Comparison of ENCODE assay signal across 12 cellular contexts in genomic region chr13:51921790-51922740, GRCh38.
A peak's percentile ranks its signal among the peaks of the same experiment; 100 is the strongest.
DNase-seq lines count a peak whose midpoint lies in the region; ATAC-seq and TF ChIP-seq lines count a peak whose summit lies in the region.
"Had no signal": no experiment of that assay in that cellular context is flagged by ENCODE, and none has a peak within 500 bp of the region (broad histone marks: within the 10 kb centered on the region; RNA-seq: fewer than 3 reads in every experiment).

No MANE protein-coding gene starts in this region.

- no peak for TF ChIP-seq CTCF in chondrocyte (IDR thresholded peaks at IDR 0.05)

- no peaks in the 10 kb centered on the region for H3K9me3 Mint-ChIP-seq in natural killer cell treated with Interleukin-12 subunit alpha and Interleukin-12 subunit beta and Interleukin-15 and Interleukin-18, amount 100 ng/mL, for 72 hours
- H3K9me3 Mint-ChIP-seq in chondrocyte (ENCODE audit: low read depth) = no peaks in the 10 kb centered on the region
- H3K9me3 Mint-ChIP-seq: activated naive CD4-positive, alpha-beta T cell treated with anti-CD3 and anti-CD28 coated beads, Interleukin-2, amount 10 ng/mL, durations not matched to agents 7 days and 5 days had no signal

- H3K9me3 ChIP-seq in T-helper 17 cell (ENCODE audit: control insufficient read depth, low read length, poor library complexity, severe bottlenecking) = no peaks in the 10 kb centered on the region

- H3K27ac Mint-ChIP-seq in T-helper 17 cell = peak overlapping the region; percentile 24
- H3K27ac Mint-ChIP-seq in natural killer cell treated with Interleukin-12 subunit alpha and Interleukin-12 subunit beta and Interleukin-15 and Interleukin-18, amount 100 ng/mL, for 72 hours = no peak overlapping the region
- no peak overlapping the region for H3K27ac Mint-ChIP-seq in chondrocyte (ENCODE audit: unreplicated experiment)
- H3K27ac Mint-ChIP-seq: activated naive CD4-positive, alpha-beta T cell treated with anti-CD3 and anti-CD28 coated beads, Interleukin-2, amount 10 ng/mL, durations not matched to agents 7 days and 5 days had no signal

- H3K4me1 Mint-ChIP-seq in T-helper 17 cell (peaks cover 38% of the 10 kb centered on the region), chondrocyte (ENCODE audit: low read depth) (no peaks in the 10 kb centered on the region)
- H3K4me1 Mint-ChIP-seq in natural killer cell treated with Interleukin-12 subunit alpha and Interleukin-12 subunit beta and Interleukin-15 and Interleukin-18, amount 100 ng/mL, for 72 hours (ENCODE audit: low read depth in 2 of 2) = no peaks in the 10 kb centered on the region

- ATAC-seq in left cardiac atrium = peak; percentile 54 to 94
- no peak for ATAC-seq in left ventricle myocardium superior
- ATAC-seq in T-helper 17 cell = no peak
- no peak for ATAC-seq in natural killer cell treated with Interleukin-12 subunit alpha and Interleukin-12 subunit beta and Interleukin-15 and Interleukin-18, amount 100 ng/mL, for 72 hours

- intact Hi-C loops in left cardiac atrium (cut with DNase I) (no loop called here), left ventricle myocardium superior (cut with micrococcal nuclease) (no loop called here)

- H3K4me3 Mint-ChIP-seq in T-helper 17 cell = no peak overlapping the region
- no peak overlapping the region for H3K4me3 Mint-ChIP-seq in natural killer cell treated with Interleukin-12 subunit alpha and Interleukin-12 subunit beta and Interleukin-15 and Interleukin-18, amount 100 ng/mL, for 72 hours
- no peak overlapping the region for H3K4me3 Mint-ChIP-seq in chondrocyte (ENCODE audit: unreplicated experiment)
- H3K4me3 Mint-ChIP-seq: activated naive CD4-positive, alpha-beta T cell treated with anti-CD3 and anti-CD28 coated beads, Interleukin-2, amount 10 ng/mL, durations not matched to agents 7 days and 5 days had no signal

- H3K27me3 Mint-ChIP-seq in T-helper 17 cell = peaks cover 7% of the 10 kb centered on the region
- H3K27me3 Mint-ChIP-seq in natural killer cell treated with Interleukin-12 subunit alpha and Interleukin-12 subunit beta and Interleukin-15 and Interleukin-18, amount 100 ng/mL, for 72 hours = peaks cover 12 to 27% of the 10 kb centered on the region in 2 donors
- H3K27me3 Mint-ChIP-seq in chondrocyte (ENCODE audit: low read depth) = no peaks in the 10 kb centered on the region

- DNase-seq in left cardiac atrium (no peak), left ventricle myocardium superior (no peak), T-helper 17 cell (no peak), kidney glomerular epithelial cell (lab: John Stamatoyannopoulos, UW) (peak; percentile 86), mucosa of gallbladder (ENCODE audit: low spot score) (no peak), SIG-M5 (lab: John Stamatoyannopoulos, UW) (no peak), chondrocyte (ENCODE audit: low spot score) (no peak)
- no peak for DNase-seq in natural killer cell treated with Interleukin-12 subunit alpha and Interleukin-12 subunit beta and Interleukin-15 and Interleukin-18, amount 100 ng/mL, for 72 hours (ENCODE audit: low spot score)
- DNase-seq: activated naive CD4-positive, alpha-beta T cell treated with anti-CD3 and anti-CD28 coated beads, Interleukin-2, amount 10 ng/mL, durations not matched to agents 7 days and 5 days; activated T-cell treated with anti-CD3 and anti-CD28 coated beads for 4 hours; COR-L47; NCI-H1092 had no signal

- peaks cover 5% of the 10 kb centered on the region for H3K36me3 Mint-ChIP-seq in T-helper 17 cell (ENCODE audit: low read depth)
- no peaks in the 10 kb centered on the region for H3K36me3 Mint-ChIP-seq in natural killer cell treated with Interleukin-12 subunit alpha and Interleukin-12 subunit beta and Interleukin-15 and Interleukin-18, amount 100 ng/mL, for 72 hours
- peaks cover 2% of the 10 kb centered on the region for H3K36me3 Mint-ChIP-seq in chondrocyte (ENCODE audit: low read depth)
- H3K36me3 Mint-ChIP-seq: activated naive CD4-positive, alpha-beta T cell treated with anti-CD3 and anti-CD28 coated beads, Interleukin-2, amount 10 ng/mL, durations not matched to agents 7 days and 5 days had no signal

Comparison
In these comparisons a context has a peak if more than half of its experiments do, and no peak if none do; other contexts are left out.
1. ATAC-seq: peak in left cardiac atrium (2 of 2); none in left ventricle myocardium superior (single experiment), T-helper 17 cell (single experiment) and natural killer cell treated with Interleukin-12 subunit alpha and Interleukin-12 subunit beta and Interleukin-15 and Interleukin-18, amount 100 ng/mL, for 72 hours (0 of 2).